In the genomic region with DNA sequence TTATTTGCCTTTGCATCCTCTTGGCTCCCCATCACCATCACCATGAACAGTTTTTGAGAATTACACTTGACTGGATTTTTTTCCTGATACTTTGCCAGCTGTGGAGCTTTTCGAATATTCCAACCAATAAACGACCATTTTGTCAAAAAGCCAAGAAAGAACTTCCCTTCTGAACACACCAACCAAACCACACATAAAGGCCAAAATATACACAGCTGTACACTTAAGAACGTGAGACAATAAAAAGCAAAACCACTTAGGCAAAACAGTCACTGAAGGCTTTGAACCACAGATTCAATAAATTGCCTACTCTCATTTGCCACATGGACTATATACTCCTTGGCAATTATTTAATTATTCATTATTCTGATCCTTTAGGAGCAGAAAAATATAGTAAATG, we compare ENCODE assay signal across 9 cellular contexts. TPM values are rescaled to one million over a fixed set of nuclear protein-coding genes. Genes with fewer than 3 reads are reported as not detected.
A peak's percentile ranks its signal among the peaks of the same experiment; 100 is the strongest.
DNase-seq lines count a peak whose midpoint lies in the region; ATAC-seq and TF ChIP-seq lines count a peak whose summit lies in the region.
"Had no signal": no experiment of that assay in that cellular context is flagged by ENCODE, and none has a peak within 500 bp of the region (broad histone marks: within the 10 kb centered on the region; RNA-seq: fewer than 3 reads in every experiment).

No MANE protein-coding gene starts in this region.

- H3K27ac Mint-ChIP-seq in naive thymus-derived CD4-positive, alpha-beta T cell = peak overlapping the region; percentile 73 to 99 (median 96)

- no peaks in the 10 kb centered on the region for H3K27me3 Mint-ChIP-seq in naive thymus-derived CD4-positive, alpha-beta T cell

- H3K27ac ChIP-seq in SU-DHL-6 (ENCODE audit: low read depth, low read length) = peak overlapping the region; percentile 81
- peak overlapping the region; percentile 68 for H3K27ac ChIP-seq in naive thymus-derived CD4-positive, alpha-beta T cell (ENCODE audit: low read depth, low read length)

- peaks cover 0 to 3% (median 0%) of the 10 kb centered on the region in 5 donors for H3K36me3 Mint-ChIP-seq in naive thymus-derived CD4-positive, alpha-beta T cell

- TF ChIP-seq CTCF in LNCaP clone FGC (IDR thresholded peaks at IDR 0.05; ENCODE audit: control insufficient read depth, extremely low read depth, insufficient read depth) = no peak
- no peak for TF ChIP-seq CTCF in SU-DHL-6 (IDR thresholded peaks at IDR 0.05; ENCODE audit: insufficient read depth, low read length, poor library complexity, severe bottlenecking)
- TF ChIP-seq CTCF in GM13976 (IDR thresholded peaks at IDR 0.05; ENCODE audit: borderline replicate concordance, control extremely low read depth, extremely low read depth, insufficient read depth, missing control alignments) = no peak

- intact Hi-C loops in naive thymus-derived CD4-positive, alpha-beta T cell (cut with micrococcal nuclease) = loop anchor here in 1 of 2 donors (5.0 kb wide), 1 partner anchor 1742 kb away; a partner anchor contains a TSS

- CTCF ChIA-PET in naive thymus-derived CD4-positive, alpha-beta T cell (lab: Charles Lee) = interaction anchor here (0.8 to 3.5 kb wide), 3 partner anchors 11 to 178 kb away, joined by 3 to 33 read pairs (median 3); no protein-coding TSS in a partner anchor

- DNase-seq in EH (ENCODE audit: low read depth) (peak; percentile 19), LNCaP clone FGC (ENCODE audit: low read depth) (peak; percentile 75), iPS-NIHi11 (ENCODE audit: low spot score) (no peak), GM13976 (ENCODE audit: low spot score) (no peak)
- DNase-seq in naive thymus-derived CD4-positive, alpha-beta T cell = no peak

- peak overlapping the region; percentile 56 for H3K9ac ChIP-seq in SU-DHL-6 (ENCODE audit: low read length)

- H3F3A ChIP-seq in SU-DHL-6 (ENCODE audit: insufficient read depth) = peaks cover 43% of the 10 kb centered on the region

- peak overlapping the region; percentile 67 to 100 (median 91) for H3K4me3 Mint-ChIP-seq in naive thymus-derived CD4-positive, alpha-beta T cell

- ATAC-seq in naive thymus-derived CD4-positive, alpha-beta T cell = no peak
- no peak for ATAC-seq in GM18873 (IDR thresholded peaks at IDR 0.05; ENCODE audit: low FRiP score, unreplicated experiment)

- H4K20me1 ChIP-seq in SU-DHL-6 (ENCODE audit: low read depth, low read length) = no peaks in the 10 kb centered on the region

- peaks cover 12 to 60% (median 53%) of the 10 kb centered on the region in 7 donors for H3K4me1 Mint-ChIP-seq in naive thymus-derived CD4-positive, alpha-beta T cell

- no peaks in the 10 kb centered on the region for H3K27me3 ChIP-seq in SU-DHL-6 (ENCODE audit: low read length)
- no peaks in the 10 kb centered on the region for H3K27me3 ChIP-seq in naive thymus-derived CD4-positive, alpha-beta T cell (ENCODE audit: control insufficient read depth in 2 of 2, insufficient read depth in 2 of 2, low read length in 2 of 2)

- H3K36me3 ChIP-seq in SU-DHL-6 (ENCODE audit: low read length) = no peaks in the 10 kb centered on the region
- no peaks in the 10 kb centered on the region for H3K36me3 ChIP-seq in naive thymus-derived CD4-positive, alpha-beta T cell (ENCODE audit: control insufficient read depth in 2 of 3, insufficient read depth in 3 of 3, low read length in 3 of 3)
- H3K36me3 ChIP-seq: prostate gland, thoracic aorta had no signal

- no peaks in the 10 kb centered on the region for H3K79me2 ChIP-seq in SU-DHL-6 (ENCODE audit: insufficient read depth, low read length)

- peaks cover 9 to 25% of the 10 kb centered on the region in 2 donors for H3K4me1 ChIP-seq in naive thymus-derived CD4-positive, alpha-beta T cell (ENCODE audit: control insufficient read depth in 2 of 2, insufficient read depth in 2 of 2, low read length in 2 of 2)

- peak overlapping the region; percentile 2 for H2AFZ ChIP-seq in SU-DHL-6 (ENCODE audit: low read depth, low read length, severe bottlenecking)

- peak overlapping the region; percentile 94 for H3K4me2 ChIP-seq in SU-DHL-6 (ENCODE audit: low read depth, low read length, poor library complexity, severe bottlenecking)

- in situ Hi-C loops in GM13976 (cut with MboI; ENCODE audit: low sequenced_read_pairs, unreplicated experiment) = no loop called here

- no peaks in the 10 kb centered on the region for H3K9me3 ChIP-seq in SU-DHL-6 (ENCODE audit: insufficient read depth, low read length)
- no peaks in the 10 kb centered on the region for H3K9me3 ChIP-seq in naive thymus-derived CD4-positive, alpha-beta T cell (ENCODE audit: control insufficient read depth in 2 of 3, low read length in 3 of 3)
- H3K9me3 ChIP-seq: prostate gland, thoracic aorta had no signal

- H3K9me3 Mint-ChIP-seq in naive thymus-derived CD4-positive, alpha-beta T cell = no peaks in the 10 kb centered on the region

- POLR2A ChIA-PET in naive thymus-derived CD4-positive, alpha-beta T cell (lab: Charles Lee) = interaction anchor here (0.7 to 4.1 kb wide), 11 partner anchors 8 to 110 kb away, joined by 3 to 79 read pairs (median 4); a partner anchor contains a TSS

- H3K4me3 ChIP-seq in LNCaP clone FGC (ENCODE audit: low read depth, low read length) (no peak overlapping the region), SU-DHL-6 (ENCODE audit: insufficient read depth, low read length, poor library complexity, severe bottlenecking) (peak overlapping the region; percentile 55)
- no peak overlapping the region for H3K4me3 ChIP-seq in naive thymus-derived CD4-positive, alpha-beta T cell (ENCODE audit: low read length)

- H3K9me2 ChIP-seq in SU-DHL-6 (replicated peaks; ENCODE audit: insufficient read depth, low read length) = no peaks in the 10 kb centered on the region

RNA-seq across cellular contexts. Expression of a gene that starts 1.1 kb away (rescaled TPM):
- 10 to 100 TPM; 10.9 to 20.5 (median 12.1) TPM for total RNA-seq in naive thymus-derived CD4-positive, alpha-beta T cell
- polyA plus RNA-seq in naive thymus-derived CD4-positive, alpha-beta T cell = 1 to 10 TPM; 5.7 to 8.1 TPM

RNA-seq across cellular contexts. Expression of a gene that starts 25.9 kb away (rescaled TPM):
- 10 to 100 TPM; 19.2 to 69.1 (median 32.8) TPM for total RNA-seq in naive thymus-derived CD4-positive, alpha-beta T cell
- polyA plus RNA-seq in naive thymus-derived CD4-positive, alpha-beta T cell = 10 to 100 TPM; 53.6 to 74.2 TPM

RNA-seq across cellular contexts. Expression of a gene that starts 26.5 kb away (rescaled TPM):
- total RNA-seq in naive thymus-derived CD4-positive, alpha-beta T cell = 1 to 10 TPM in 3 of 5 experiments, under 1 TPM in 2; 0.49 to 3.2 (median 1.4) TPM
- 1 to 10 TPM; 1.6 to 2.3 TPM for polyA plus RNA-seq in naive thymus-derived CD4-positive, alpha-beta T cell

RNA-seq across cellular contexts. Expression of a gene that starts 33.2 kb away (rescaled TPM):
- 1 to 10 TPM in 1 of 5 experiments, under 1 TPM in 3, not detected in 1; 0.32 to 1.1 (median 0.66) TPM for total RNA-seq in naive thymus-derived CD4-positive, alpha-beta T cell
- 1 to 10 TPM in 1 of 2 donors, under 1 TPM in 1; 0.70 to 1.2 TPM for polyA plus RNA-seq in naive thymus-derived CD4-positive, alpha-beta T cell
- total RNA-seq: prostate gland, thoracic aorta had no signal

RNA-seq across cellular contexts. Expression of a gene that starts 48.5 kb away (rescaled TPM):
- total RNA-seq in naive thymus-derived CD4-positive, alpha-beta T cell = 1 to 10 TPM; 1.5 to 3.7 (median 2.1) TPM
- under 1 TPM; 0.30 to 0.52 TPM for polyA plus RNA-seq in naive thymus-derived CD4-positive, alpha-beta T cell

Comparison
In these comparisons a context has a peak if more than half of its experiments do, and no peak if none do; other contexts are left out.
1. DNase-seq: peak in EH (single experiment) and LNCaP clone FGC (single experiment); none in naive thymus-derived CD4-positive, alpha-beta T cell (0 of 9), iPS-NIHi11 (single experiment) and GM13976 (single experiment).